In genomic region chr11:75553889-75554257, GRCh38 we compare ENCODE assay signal across 1 cellular context.
TF ChIP-seq lines count a peak whose summit lies in the region.

No MANE protein-coding gene starts in this region.

TF ChIP-seq in H1, 55 proteins besides CTCF, POLR2A, EP300 and RAD21 (continued from another document):
- TF ChIP-seq ZNF274 (IDR thresholded peaks at IDR 0.05; ENCODE audit: borderline replicate concordance, extremely low read depth, low read length), result no peak
- TF ChIP-seq E2F6 (IDR thresholded peaks at IDR 0.05), result no peak
- TF ChIP-seq KDM1A (IDR thresholded peaks at IDR 0.05; ENCODE audit: borderline replicate concordance, low read length), result no peak
- TF ChIP-seq JUN (IDR thresholded peaks at IDR 0.05; ENCODE audit: low read depth, low read length), result no peak
- TF ChIP-seq MAFK (IDR thresholded peaks at IDR 0.05; ENCODE audit: low read depth, low read length), result no peak
- TF ChIP-seq SP2 (IDR thresholded peaks at IDR 0.05; ENCODE audit: low read length), result no peak
- TF ChIP-seq SIRT6 (IDR thresholded peaks at IDR 0.05; ENCODE audit: low read length), result no peak
- TF ChIP-seq SP4 (IDR thresholded peaks at IDR 0.05; ENCODE audit: low read length), result no peak
- no peak for TF ChIP-seq HDAC2 (IDR thresholded peaks at IDR 0.05; ENCODE audit: borderline replicate concordance in 1 of 2, low read depth in 2 of 2, low read length in 2 of 2)
